18 cellular contexts compared by ENCODE assay signal in genomic region chr11:133712235-133712634, GRCh38.
"Had no signal": no experiment of that assay in that cellular context is flagged by ENCODE, and none has a peak within 500 bp of the region (broad histone marks: within the 10 kb centered on the region; RNA-seq: fewer than 3 reads in every experiment).

No MANE protein-coding gene starts in this region.

- H3K27ac ChIP-seq: lower lobe of right lung, sigmoid colon, vagina had no signal

- H3K4me1 Mint-ChIP-seq: naive B cell; stimulated activated naive B cell treated with anti-CD40 and anti-IgM and Interleukin-4, amounts not matched to agents 10 μg/mL and 1 μg/mL and 100 μg/mL, for 72 hours had no signal

- DNase-seq: activated CD4-positive, alpha-beta T cell treated with anti-CD3 and anti-CD28 coated beads, Interleukin-2, amount 50 U/mL, for 1 hour; activated CD4-positive, CD25-positive, alpha-beta regulatory T cell treated with anti-CD3 and anti-CD28 coated beads, Interleukin-2, amount 50 U/mL, for 72 hours; activated CD8-positive, alpha-beta T cell treated with anti-CD3 and anti-CD28 coated beads, Interleukin-2, amount 10 ng/mL, durations not matched to agents 7 days and 5 days; aorta; effector CD4-positive, alpha-beta T cell; lower lobe of right lung; naive B cell; occipital lobe; posterior cingulate gyrus; sigmoid colon; stimulated activated CD4-positive, alpha-beta T cell treated with anti-CD3 and anti-CD28 coated beads, Interleukin-2, amount 100 ng/mL, for 48 hours; stimulated activated CD8-positive, alpha-beta memory T cell treated with anti-CD3 and anti-CD28 coated beads, Interleukin-4, amount 100 ng/mL, for 48 hours; stimulated activated naive B cell treated with anti-CD40 and anti-IgM and Interleukin-4, amounts not matched to agents 10 μg/mL and 1 μg/mL and 100 μg/mL, for 72 hours had no signal

- H3K27ac Mint-ChIP-seq: activated CD8-positive, alpha-beta T cell treated with anti-CD3 and anti-CD28 coated beads, Interleukin-2, amount 10 ng/mL, durations not matched to agents 7 days and 5 days; activated naive CD4-positive, alpha-beta T cell treated with anti-CD3 and anti-CD28 coated beads, Interleukin-2, amount 50 U/mL, for 72 hours; dendritic cell treated with granulocyte-macrophage colony-stimulating factor and Interleukin-4, amounts not matched to agents 40 ng/mL and 50 ng/mL, for 4 days; naive B cell; stimulated activated naive B cell treated with anti-CD40 and anti-IgM and Interleukin-4, amounts not matched to agents 10 μg/mL and 1 μg/mL and 100 μg/mL, for 72 hours; type B pancreatic cell had no signal

- H3K4me3 ChIP-seq: lower lobe of right lung, sigmoid colon, vagina had no signal

- H3K27me3 Mint-ChIP-seq: dendritic cell treated with granulocyte-macrophage colony-stimulating factor and Interleukin-4, amounts not matched to agents 40 ng/mL and 50 ng/mL, for 4 days; stimulated activated naive B cell treated with anti-CD40 and anti-IgM and Interleukin-4, amounts not matched to agents 10 μg/mL and 1 μg/mL and 100 μg/mL, for 72 hours had no signal

- H3K9me3 Mint-ChIP-seq: activated naive CD4-positive, alpha-beta T cell treated with anti-CD3 and anti-CD28 coated beads, Interleukin-2, amount 50 U/mL, for 72 hours; brain; dendritic cell treated with granulocyte-macrophage colony-stimulating factor and Interleukin-4, amounts not matched to agents 40 ng/mL and 50 ng/mL, for 4 days; stimulated activated naive B cell treated with anti-CD40 and anti-IgM and Interleukin-4, amounts not matched to agents 10 μg/mL and 1 μg/mL and 100 μg/mL, for 72 hours; type B pancreatic cell had no signal

- H3K9me3 ChIP-seq: lower lobe of right lung, sigmoid colon, vagina had no signal

- H3K27me3 ChIP-seq: vagina had no signal

- H3K4me1 ChIP-seq: lower lobe of right lung, sigmoid colon, vagina had no signal

- ATAC-seq: activated CD8-positive, alpha-beta T cell treated with anti-CD3 and anti-CD28 coated beads, Interleukin-2, amount 10 ng/mL, durations not matched to agents 7 days and 5 days; activated naive CD4-positive, alpha-beta T cell treated with anti-CD3 and anti-CD28 coated beads, Interleukin-2, amount 50 U/mL, for 72 hours; lower lobe of right lung; stimulated activated naive B cell treated with anti-CD40 and anti-IgM and Interleukin-4, amounts not matched to agents 10 μg/mL and 1 μg/mL and 100 μg/mL, for 72 hours had no signal

- H3K36me3 Mint-ChIP-seq: activated naive CD4-positive, alpha-beta T cell treated with anti-CD3 and anti-CD28 coated beads, Interleukin-2, amount 50 U/mL, for 72 hours; brain; naive B cell; stimulated activated naive B cell treated with anti-CD40 and anti-IgM and Interleukin-4, amounts not matched to agents 10 μg/mL and 1 μg/mL and 100 μg/mL, for 72 hours; type B pancreatic cell had no signal

- H3K4me3 Mint-ChIP-seq: activated CD8-positive, alpha-beta T cell treated with anti-CD3 and anti-CD28 coated beads, Interleukin-2, amount 10 ng/mL, durations not matched to agents 7 days and 5 days; brain; dendritic cell treated with granulocyte-macrophage colony-stimulating factor and Interleukin-4, amounts not matched to agents 40 ng/mL and 50 ng/mL, for 4 days; naive B cell; stimulated activated naive B cell treated with anti-CD40 and anti-IgM and Interleukin-4, amounts not matched to agents 10 μg/mL and 1 μg/mL and 100 μg/mL, for 72 hours; type B pancreatic cell had no signal

- H3K36me3 ChIP-seq: lower lobe of right lung, sigmoid colon, vagina had no signal
